Comparison of ENCODE assay signal across 8 cellular contexts in genomic region chr5:138544171-138545134, GRCh38. TPM values are rescaled to one million over a fixed set of nuclear protein-coding genes. Genes with fewer than 3 reads are reported as not detected.
DNase-seq lines count a peak whose midpoint lies in the region; ATAC-seq and TF ChIP-seq lines count a peak whose summit lies in the region.

No MANE protein-coding gene starts in this region.

- H3K4me1 Mint-ChIP-seq in effector memory CD8-positive, alpha-beta T cell (ENCODE audit: low read depth in 2 of 2), result peaks cover 47 to 69% of the 10 kb centered on the region in 2 donors
- H3K4me1 Mint-ChIP-seq in naive thymus-derived CD4-positive, alpha-beta T cell, result peaks cover 60 to 89% (median 71%) of the 10 kb centered on the region in 7 donors

- H3K4me3 Mint-ChIP-seq in effector memory CD8-positive, alpha-beta T cell, result peak overlapping the region; percentile 85 to 95
- peak overlapping the region; percentile 94 to 100 (median 99) for H3K4me3 Mint-ChIP-seq in naive thymus-derived CD4-positive, alpha-beta T cell

- BruUV-seq in Panc1 (replicated peaks; lab: Mats Ljungman, UMichigan), result no TSS peak

- no peak for ATAC-seq in Panc1
- ATAC-seq in effector memory CD8-positive, alpha-beta T cell (replicated peaks), result no peak
- no peak for ATAC-seq in naive thymus-derived CD4-positive, alpha-beta T cell
- ATAC-seq in GM21737 (IDR thresholded peaks at IDR 0.05; ENCODE audit: unreplicated experiment), result no peak

- peak overlapping the region; percentile 95 for H3K27ac ChIP-seq in Panc1 (ENCODE audit: low read length)
- H3K27ac ChIP-seq in naive thymus-derived CD4-positive, alpha-beta T cell (ENCODE audit: low read depth, low read length), result peak overlapping the region; percentile 94

- H3K4me1 ChIP-seq in ES-I3 (ENCODE audit: insufficient read depth, low read length) (peaks cover 11% of the 10 kb centered on the region; the same call in 1 of the 2 replicates), Panc1 (ENCODE audit: control insufficient read depth, insufficient read depth, low read length) (peaks cover 29% of the 10 kb centered on the region)
- peaks cover 39 to 44% of the 10 kb centered on the region in 2 donors for H3K4me1 ChIP-seq in naive thymus-derived CD4-positive, alpha-beta T cell (ENCODE audit: control insufficient read depth in 2 of 2, insufficient read depth in 2 of 2, low read length in 2 of 2)

- POLR2A ChIA-PET in Panc1 (lab: Charles Lee), result interaction anchor here (0.5 to 1.5 kb wide), 5 partner anchors 7 to 1781 kb away, joined by 3 to 11 read pairs (median 4); no protein-coding TSS in a partner anchor
- POLR2A ChIA-PET in naive thymus-derived CD4-positive, alpha-beta T cell (lab: Charles Lee), result interaction anchor here (1.1 to 4.2 kb wide), 15 partner anchors 9 to 797 kb away, joined by 3 to 62 read pairs (median 10); partner anchors contain the start of genes BRD8, EGR1, FAM53C and HNRNPA0

- H3K27me3 ChIP-seq in Panc1 (ENCODE audit: control insufficient read depth, insufficient read depth, low read length), result no peaks in the 10 kb centered on the region
- no peaks in the 10 kb centered on the region for H3K27me3 ChIP-seq in naive thymus-derived CD4-positive, alpha-beta T cell (ENCODE audit: control insufficient read depth in 2 of 2, insufficient read depth in 2 of 2, low read length in 2 of 2)

- H3K27me3 Mint-ChIP-seq in effector memory CD8-positive, alpha-beta T cell, result no peaks in the 10 kb centered on the region
- no peaks in the 10 kb centered on the region for H3K27me3 Mint-ChIP-seq in naive thymus-derived CD4-positive, alpha-beta T cell

- H3K9ac ChIP-seq in ES-I3 (ENCODE audit: low read depth, low read length), result peak overlapping the region; percentile 90

- no peaks in the 10 kb centered on the region for H3K9me3 Mint-ChIP-seq in effector memory CD8-positive, alpha-beta T cell
- peaks cover 0 to 1% (median 0%) of the 10 kb centered on the region in 11 donors for H3K9me3 Mint-ChIP-seq in naive thymus-derived CD4-positive, alpha-beta T cell

- H3K36me3 ChIP-seq in ES-I3 (ENCODE audit: insufficient read depth, low read length), result no peaks in the 10 kb centered on the region
- peaks cover 31% of the 10 kb centered on the region for H3K36me3 ChIP-seq in Panc1 (ENCODE audit: control insufficient read depth, insufficient read depth, low read length)
- H3K36me3 ChIP-seq in naive thymus-derived CD4-positive, alpha-beta T cell (ENCODE audit: control insufficient read depth in 2 of 3, insufficient read depth in 3 of 3, low read length in 3 of 3), result peaks cover 0 to 11% (median 0%) of the 10 kb centered on the region in 3 experiments

- intact Hi-C loops in Panc1 (cut with micrococcal nuclease; ENCODE audit: unreplicated experiment), result no loop called here
- intact Hi-C loops in naive thymus-derived CD4-positive, alpha-beta T cell (cut with micrococcal nuclease), result loop anchor here (5.0 to 10.0 kb wide), 4 partner anchors 512 to 1860 kb away; partner anchors contain the start of genes ANKHD1 (in 1 of the 2), FAM13B (in 1 of the 2), HNRNPA0 (in 1 of the 2) and UBE2D2 (in 1 of the 2)

- in situ Hi-C loops in Panc1 (cut with HindIII; ENCODE audit: low pct_unique_long_range_greater_than_20kb, low sequenced_read_pairs), result no loop called here

- H3K9me3 ChIP-seq in ES-I3 (ENCODE audit: control insufficient read depth, insufficient read depth, low read length), result no peaks in the 10 kb centered on the region
- no peaks in the 10 kb centered on the region for H3K9me3 ChIP-seq in Panc1 (ENCODE audit: control insufficient read depth, insufficient read depth, low read depth, low read length)
- H3K9me3 ChIP-seq in naive thymus-derived CD4-positive, alpha-beta T cell (ENCODE audit: control insufficient read depth in 2 of 3, low read length in 3 of 3), result no peaks in the 10 kb centered on the region

- CTCF ChIA-PET in Panc1 (lab: Charles Lee), result no interaction called here
- CTCF ChIA-PET in naive thymus-derived CD4-positive, alpha-beta T cell (lab: Charles Lee), result interaction anchor here (0.6 to 2.9 kb wide), 5 partner anchors 16 to 96 kb away, joined by 3 to 12 read pairs (median 3); no protein-coding TSS in a partner anchor

- peak overlapping the region; percentile 97 to 100 for H3K27ac Mint-ChIP-seq in effector memory CD8-positive, alpha-beta T cell
- peak overlapping the region; percentile 97 to 100 (median 100) for H3K27ac Mint-ChIP-seq in naive thymus-derived CD4-positive, alpha-beta T cell

- no peak for DNase-seq in Panc1 (ENCODE audit: low read depth, low spot score)
- no peak for DNase-seq in effector memory CD8-positive, alpha-beta T cell
- no peak for DNase-seq in naive thymus-derived CD4-positive, alpha-beta T cell
- no peak for DNase-seq in NCI-H82 (lab: John Stamatoyannopoulos, UW)
- no peak for DNase-seq in amygdala (lab: John Stamatoyannopoulos, UW)
- no peak for DNase-seq in activated CD4-positive, alpha-beta T cell treated with anti-CD3 and anti-CD28 coated beads, Interleukin-2, amount 50 U/mL, for 4 hours

- peak overlapping the region; percentile 90 to 95 for H3K4me3 ChIP-seq in Panc1 (ENCODE audit: low read depth in 2 of 2, low read length in 2 of 2)
- H3K4me3 ChIP-seq in naive thymus-derived CD4-positive, alpha-beta T cell (ENCODE audit: low read length), result peak overlapping the region; percentile 85

- no peak for TF ChIP-seq CTCF in Panc1 (IDR thresholded peaks at IDR 0.05)

- H3K36me3 Mint-ChIP-seq in effector memory CD8-positive, alpha-beta T cell (ENCODE audit: insufficient read depth), result peaks cover 34% of the 10 kb centered on the region
- H3K36me3 Mint-ChIP-seq in naive thymus-derived CD4-positive, alpha-beta T cell, result peaks cover 0 to 10% (median 0%) of the 10 kb centered on the region in 5 donors

RNA-seq across cellular contexts. Expression of gene ETF1, which starts 1.4 kb away (rescaled TPM):
- total RNA-seq in Panc1 (2021; ENCODE audit: unreplicated experiment), result 168 TPM
- polyA plus RNA-seq in Panc1 (2012; ENCODE audit: insufficient read length), result 82.6 TPM
- total RNA-seq in naive thymus-derived CD4-positive, alpha-beta T cell, result 100 to 1,000 TPM in 2 of 5 experiments, 10 to 100 TPM in 3; 40.6 to 137 (median 84.1) TPM
- 10 to 100 TPM; 19.0 to 21.8 TPM for polyA plus RNA-seq in naive thymus-derived CD4-positive, alpha-beta T cell

RNA-seq across cellular contexts. Expression of gene HSPA9, which starts 30.7 kb away (rescaled TPM):
- 424 TPM for total RNA-seq in Panc1 (2021; ENCODE audit: unreplicated experiment)
- polyA plus RNA-seq in Panc1 (2012; ENCODE audit: insufficient read length), result 499 TPM
- total RNA-seq in naive thymus-derived CD4-positive, alpha-beta T cell, result 100 to 1,000 TPM; 152 to 274 (median 185) TPM
- polyA plus RNA-seq in naive thymus-derived CD4-positive, alpha-beta T cell, result 100 to 1,000 TPM; 143 to 171 TPM
